In genomic region chr21:45433301-45433700, GRCh38 we compare ENCODE assay signal across 1 cellular context.
TF ChIP-seq lines count a peak whose summit lies in the region.

No MANE protein-coding gene starts in this region.

TF ChIP-seq in GM23338, 12 proteins besides CTCF, POLR2A, EP300 and RAD21 (continued from another document):
- TF ChIP-seq ZNF462 (CRISPR knock-in tag; IDR thresholded peaks at IDR 0.05), result no peak
- TF ChIP-seq NANOG (IDR thresholded peaks at IDR 0.05; ENCODE audit: borderline replicate concordance), result no peak
- TF ChIP-seq STAT1 (IDR thresholded peaks at IDR 0.05; ENCODE audit: unreplicated experiment), result no peak
- TF ChIP-seq ETS1 (IDR thresholded peaks at IDR 0.05), result no peak
- no peak for TF ChIP-seq EZH2phosphoT487 (IDR thresholded peaks at IDR 0.05; ENCODE audit: unreplicated experiment)
- TF ChIP-seq POLR2AphosphoS5 (IDR thresholded peaks at IDR 0.05; ENCODE audit: low read depth), result no peak
- no peak for TF ChIP-seq ZNF114 (CRISPR knock-in tag; IDR thresholded peaks at IDR 0.05)
- TF ChIP-seq CREB1 (CRISPR knock-in tag; IDR thresholded peaks at IDR 0.05; ENCODE audit: low read depth), result no peak
- TF ChIP-seq EZH2 (IDR thresholded peaks at IDR 0.05; ENCODE audit: low read depth, unreplicated experiment), result no peak
- TF ChIP-seq ZNF331 (CRISPR knock-in tag; IDR thresholded peaks at IDR 0.05; ENCODE audit: low read depth), result no peak
- no peak for TF ChIP-seq REST (IDR thresholded peaks at IDR 0.05; ENCODE audit: unreplicated experiment)
TF ChIP-seq in GM23338: peak in this region for 0.
